In genomic region chr10:6278519-6279120, GRCh38 we compare ENCODE assay signal across 24 cellular contexts.
DNase-seq lines count a peak whose midpoint lies in the region; ATAC-seq, FAIRE-seq and TF ChIP-seq lines count a peak whose summit lies in the region.
"Had no signal": no experiment of that assay in that cellular context is flagged by ENCODE, and none has a peak within 500 bp of the region (broad histone marks: within the 10 kb centered on the region; RNA-seq: fewer than 3 reads in every experiment).

No MANE protein-coding gene starts in this region.

- H3K27ac Mint-ChIP-seq in HFFc6, result peak overlapping the region; percentile 51; the same call in 1 of the 2 replicates
- H3K27ac Mint-ChIP-seq: activated naive CD4-positive, alpha-beta T cell treated with anti-CD3 and anti-CD28 coated beads for 36 hours had no signal

- H4K20me1 ChIP-seq in HepG2 (ENCODE audit: insufficient read depth, low read length) (no peaks in the 10 kb centered on the region), smooth muscle cell (ENCODE audit: low read depth) (peaks cover 6% of the 10 kb centered on the region)
- H4K20me1 ChIP-seq: BLaER1 had no signal

- H3K4me1 ChIP-seq in HepG2 (ENCODE audit: insufficient read depth, low read length) (peaks cover 50% of the 10 kb centered on the region), smooth muscle cell (ENCODE audit: low read depth) (peaks cover 10% of the 10 kb centered on the region)

- TF ChIP-seq RAD21 in HepG2 (CRISPR knock-in tag; IDR thresholded peaks at IDR 0.05), result no peak

- H3K9me3 ChIP-seq in HepG2 (ENCODE audit: low read length) (no peaks in the 10 kb centered on the region), smooth muscle cell (replicated peaks; ENCODE audit: low read depth) (no peaks in the 10 kb centered on the region)
- H3K9me3 ChIP-seq: gastrocnemius medialis, SJCRH30, thyroid gland had no signal

- WGBS in HepG2 (ENCODE audit: low lambda C conversion rate), result 79% methylated on average over 9 of the region's 9 CpGs
- WGBS in smooth muscle cell (ENCODE audit: low lambda C conversion rate), result 39% methylated on average over 9 of the region's 9 CpGs

- peak overlapping the region; percentile 71 for H3K27ac ChIP-seq in VCaP
- no peak overlapping the region for H3K27ac ChIP-seq in HepG2 (ENCODE audit: extremely low read length, insufficient read depth, low read length)
- H3K27ac ChIP-seq in smooth muscle cell (ENCODE audit: low read depth), result peak overlapping the region; percentile 80
- H3K27ac ChIP-seq: BLaER1, gastrocnemius medialis, SJCRH30, thyroid gland had no signal

- no peak for TF ChIP-seq CTCF in HFFc6 (IDR thresholded peaks at IDR 0.05)
- TF ChIP-seq CTCF in VCaP (conservative IDR thresholded peaks at IDR 0.05), result no peak
- no peak for TF ChIP-seq CTCF in HepG2 (CRISPR knock-in tag; IDR thresholded peaks at IDR 0.05)
- no peak for TF ChIP-seq CTCF in smooth muscle cell (IDR thresholded peaks at IDR 0.05; ENCODE audit: borderline replicate concordance, insufficient read depth, poor library complexity, severe bottlenecking)

- peaks cover 37% of the 10 kb centered on the region for H3K4me1 Mint-ChIP-seq in HFFc6 (ENCODE audit: low read depth)

- in situ Hi-C loops in HepG2 (cut with HindIII; ENCODE audit: extremely low pct_ligation_motif_present, low pct_unique_long_range_greater_than_20kb), result no loop called here

- DNase-seq in HFFc6 (no peak), HepG2 (ENCODE audit: low spot score) (no peak), smooth muscle cell (lab: John Stamatoyannopoulos, UW; ENCODE audit: unreplicated experiment) (no peak)
- no peak for DNase-seq in stimulated activated CD4-positive, alpha-beta T cell treated with anti-CD3 and anti-CD28 coated beads, Interleukin-1b, Interleukin-23, amount 100 ng/mL, for 48 hours
- no peak for DNase-seq in effector CD8-positive, alpha-beta T cell (lab: John Stamatoyannopoulos, UW)
- DNase-seq: activated CD4-positive, alpha-beta T cell treated with anti-CD3 and anti-CD28 coated beads, Interleukin-2, amount 50 U/mL, for 48 hours; activated naive CD4-positive, alpha-beta T cell treated with anti-CD3 and anti-CD28 coated beads for 36 hours; activated T-cell treated with anti-CD3 and anti-CD28 coated beads, Interleukin-2, amount 50 U/mL, for 72 hours; gastrocnemius medialis; mammary epithelial cell; NCI-H1048; posterior cingulate gyrus; right cardiac atrium; RPMI8226; SJCRH30; stimulated activated CD4-positive, alpha-beta T cell treated with anti-CD3 and anti-CD28 coated beads, Interleukin-2, amount 100 ng/mL, for 48 hours; stimulated activated naive CD8-positive, alpha-beta T cell treated with anti-CD3 and anti-CD28 coated beads, Interleukin-15, amount 100 ng/mL, for 72 hours; thyroid gland had no signal

- intact Hi-C loops in HepG2 (cut with micrococcal nuclease; ENCODE audit: unreplicated experiment), result loop anchor here (5.0 to 10.0 kb wide), 2 partner anchors 76 to 126 kb away; partner anchors contain the start of gene PFKFB3

- no peak overlapping the region for H3K4me3 Mint-ChIP-seq in HFFc6
- H3K4me3 Mint-ChIP-seq: activated naive CD4-positive, alpha-beta T cell treated with anti-CD3 and anti-CD28 coated beads for 36 hours; activated T-cell treated with anti-CD3 and anti-CD28 coated beads, Interleukin-2, amount 50 U/mL, for 72 hours; stimulated activated naive CD8-positive, alpha-beta T cell treated with anti-CD3 and anti-CD28 coated beads, Interleukin-15, amount 100 ng/mL, for 72 hours had no signal

- H3K79me2 ChIP-seq in HepG2 (ENCODE audit: insufficient read depth, low read length) (no peaks in the 10 kb centered on the region), smooth muscle cell (ENCODE audit: low read depth) (no peaks in the 10 kb centered on the region)

- CTCF ChIA-PET in HepG2 (lab: Yijun Ruan, JAX; ENCODE audit: low intra/inter-chr PET ratio, low total read pairs), result no interaction called here

- no peak overlapping the region for H2AFZ ChIP-seq in HepG2 (ENCODE audit: low read length)
- no peak overlapping the region for H2AFZ ChIP-seq in smooth muscle cell (ENCODE audit: low read depth)

- ATAC-seq in HepG2 (no peak), HG03469 (IDR thresholded peaks at IDR 0.05; ENCODE audit: unreplicated experiment) (no peak)
- ATAC-seq: activated T-cell treated with anti-CD3 and anti-CD28 coated beads, Interleukin-2, amount 50 U/mL, for 72 hours; GM12878; right cardiac atrium; stimulated activated naive CD8-positive, alpha-beta T cell treated with anti-CD3 and anti-CD28 coated beads, Interleukin-15, amount 100 ng/mL, for 72 hours had no signal

- FAIRE-seq in HepG2 (lab: Jason Lieb, UNC), result no peak
- FAIRE-seq: GM12878, TTC549 had no signal

- no peaks in the 10 kb centered on the region for H3K9me3 Mint-ChIP-seq in HFFc6

- POLR2A ChIA-PET in HepG2 (lab: Yijun Ruan, JAX), result no interaction called here

- no peak overlapping the region for H3K4me3 ChIP-seq in HepG2 (replicated peaks in 1 of 3; ENCODE audit: insufficient read depth in 1 of 3, low read depth in 2 of 3, low read length in 3 of 3)
- no peak overlapping the region for H3K4me3 ChIP-seq in smooth muscle cell
- H3K4me3 ChIP-seq: BLaER1, gastrocnemius medialis, GM12878, SJCRH30, thyroid gland had no signal

- H3K9ac ChIP-seq in HepG2 (ENCODE audit: insufficient read depth, low read depth, low read length) (no peak overlapping the region), smooth muscle cell (ENCODE audit: low read depth) (no peak overlapping the region)
- H3K9ac ChIP-seq: BLaER1 had no signal

- H3K27me3 Mint-ChIP-seq in HFFc6 (ENCODE audit: insufficient read depth), result no peaks in the 10 kb centered on the region
- H3K27me3 Mint-ChIP-seq: brain; stimulated activated naive CD8-positive, alpha-beta T cell treated with anti-CD3 and anti-CD28 coated beads, Interleukin-15, amount 100 ng/mL, for 72 hours had no signal

- H3K27me3 ChIP-seq in HepG2 (ENCODE audit: control insufficient read depth in 1 of 2, insufficient read depth in 2 of 2, low read length in 2 of 2), result no peaks in the 10 kb centered on the region
- no peaks in the 10 kb centered on the region for H3K27me3 ChIP-seq in smooth muscle cell (ENCODE audit: low read depth)
- H3K27me3 ChIP-seq: BLaER1, gastrocnemius medialis, SJCRH30, thyroid gland had no signal

- TF ChIP-seq EP300 in HepG2 (IDR thresholded peaks at IDR 0.05; ENCODE audit: low read depth in 2 of 2, low read length in 2 of 2) (no peak), HepG2 (CRISPR knock-in tag; IDR thresholded peaks at IDR 0.05; ENCODE audit: borderline replicate concordance) (no peak)

- H3K4me2 ChIP-seq in HepG2 (ENCODE audit: low read depth, low read length) (no peak overlapping the region), smooth muscle cell (peak overlapping the region; percentile 59)
- H3K4me2 ChIP-seq: BLaER1 had no signal

- BruUV-seq in HepG2 (replicated peaks; lab: Mats Ljungman, UMichigan), result no TSS peak

- peaks cover 19% of the 10 kb centered on the region for H3F3A ChIP-seq in smooth muscle cell (ENCODE audit: low read depth)

- H3K36me3 ChIP-seq in HepG2 (replicated peaks in 1 of 2; ENCODE audit: control insufficient read depth in 1 of 2, insufficient read depth in 2 of 2, low read length in 2 of 2) (no peaks in the 10 kb centered on the region), smooth muscle cell (ENCODE audit: low read depth) (no peaks in the 10 kb centered on the region)
- H3K36me3 ChIP-seq: gastrocnemius medialis, SJCRH30, thyroid gland had no signal

- no peak for TF ChIP-seq POLR2A in HepG2 (IDR thresholded peaks at IDR 0.05; ENCODE audit: insufficient read depth in 1 of 2, low read depth in 2 of 2, low read length in 2 of 2)

- H3K36me3 Mint-ChIP-seq in HFFc6 (ENCODE audit: low read depth), result no peaks in the 10 kb centered on the region

TF ChIP-seq in HepG2, 621 proteins besides CTCF, POLR2A, EP300 and RAD21:
- TF ChIP-seq ZNF543 (CRISPR knock-in tag; IDR thresholded peaks at IDR 0.05), result 0 out of 2 replicates have a peak, but pooled peaks have one; percentile 0
- no peak for TF ChIP-seq CBX1 (IDR thresholded peaks at IDR 0.05; ENCODE audit: low read depth)
